In genomic region chr12:12788675-12789368, GRCh38 we compare ENCODE assay signal across 8 cellular contexts. TPM values are rescaled to one million over a fixed set of nuclear protein-coding genes. Genes with fewer than 3 reads are reported as not detected.
A peak's percentile ranks its signal among the peaks of the same experiment; 100 is the strongest.
DNase-seq lines count a peak whose midpoint lies in the region; ATAC-seq lines count a peak whose summit lies in the region.

No MANE protein-coding gene starts in this region.

- no peaks in the 10 kb centered on the region for H3K9me3 ChIP-seq in MG63

- H3K36me3 ChIP-seq in MG63: peaks cover 12% of the 10 kb centered on the region; the same call in 1 of the 2 replicates

- intact Hi-C loops in posterior cingulate gyrus (cut with DNase I): loop anchor here (2.0 to 5.0 kb wide), 2 partner anchors 24 to 62 kb away; partner anchors contain the start of gene DDX47

- no peaks in the 10 kb centered on the region for H3K27me3 Mint-ChIP-seq in activated naive CD4-positive, alpha-beta T cell treated with anti-CD3 and anti-CD28 coated beads, Interleukin-2, amount 50 U/mL, for 24 hours

- H3K4me3 ChIP-seq in MG63: no peak overlapping the region

- ATAC-seq in GM21723 (IDR thresholded peaks at IDR 0.05; ENCODE audit: unreplicated experiment): peak; percentile 62

- H3K9me3 Mint-ChIP-seq in activated naive CD4-positive, alpha-beta T cell treated with anti-CD3 and anti-CD28 coated beads, Interleukin-2, amount 50 U/mL, for 24 hours: no peaks in the 10 kb centered on the region

- peak overlapping the region; percentile 89 for H3K4me3 Mint-ChIP-seq in activated naive CD4-positive, alpha-beta T cell treated with anti-CD3 and anti-CD28 coated beads, Interleukin-2, amount 50 U/mL, for 24 hours

- H3K4me1 Mint-ChIP-seq in activated naive CD4-positive, alpha-beta T cell treated with anti-CD3 and anti-CD28 coated beads, Interleukin-2, amount 50 U/mL, for 24 hours: peaks cover 26% of the 10 kb centered on the region

- H3K27ac Mint-ChIP-seq in activated naive CD4-positive, alpha-beta T cell treated with anti-CD3 and anti-CD28 coated beads, Interleukin-2, amount 50 U/mL, for 24 hours: peak overlapping the region; percentile 96

- no peaks in the 10 kb centered on the region for H3K36me3 Mint-ChIP-seq in activated naive CD4-positive, alpha-beta T cell treated with anti-CD3 and anti-CD28 coated beads, Interleukin-2, amount 50 U/mL, for 24 hours

- no peaks in the 10 kb centered on the region for H3K27me3 ChIP-seq in MG63

- DNase-seq in DMS53 treated with DMSO at 0.1 percent for 48 hours (lab: John Stamatoyannopoulos, UW; ENCODE audit: unreplicated experiment): peak; percentile 97
- peak; percentile 53 for DNase-seq in MG63
- peak; percentile 75 for DNase-seq in SIG-M5 treated with dmso at 0.1 percent for 504 hours (lab: John Stamatoyannopoulos, UW; ENCODE audit: unreplicated experiment)
- DNase-seq in glomerular visceral epithelial cell (ENCODE audit: extremely low spot score): peak; percentile 76
- peak in 6 of 10 donors; percentile 42 to 81 (median 49) for DNase-seq in posterior cingulate gyrus
- no peak for DNase-seq in epidermal melanocyte (ENCODE audit: insufficient read length, low spot score)

RNA-seq across cellular contexts. Expression of gene APOLD1, which starts 3.4 kb away (rescaled TPM):
- total RNA-seq in MG63 (2014; rRNA removed; shearing (Covaris generic); ENCODE audit: low replicate concordance): 21.4 and 27.1 TPM in 2 replicates

RNA-seq across cellular contexts. Expression of gene DDX47, which starts 24.3 kb away (rescaled TPM):
- 105 and 122 TPM in 2 replicates for total RNA-seq in MG63 (2014; rRNA removed; shearing (Covaris generic); ENCODE audit: low replicate concordance)
